8 cellular contexts compared by ENCODE assay signal in genomic region chr12:4383304-4383865, GRCh38. TPM values are rescaled to one million over a fixed set of nuclear protein-coding genes. Genes with fewer than 3 reads are reported as not detected.
DNase-seq lines count a peak whose midpoint lies in the region; ATAC-seq and TF ChIP-seq lines count a peak whose summit lies in the region.

No MANE protein-coding gene starts in this region.

- no peaks in the 10 kb centered on the region for H3K4me1 Mint-ChIP-seq in CD8-positive, alpha-beta memory T cell

- TF ChIP-seq CTCF in BE2C (IDR thresholded peaks at IDR 0.05; ENCODE audit: low read depth, low read length) (peak; percentile 29), GM13976 (IDR thresholded peaks at IDR 0.05; ENCODE audit: borderline replicate concordance, control extremely low read depth, extremely low read depth, insufficient read depth, missing control alignments) (peak; percentile 41), OCI-LY3 (IDR thresholded peaks at IDR 0.05; ENCODE audit: low read depth, low read length) (peak; percentile 52)

- H3K4me3 Mint-ChIP-seq in CD8-positive, alpha-beta memory T cell = no peak overlapping the region

- peaks cover 18% of the 10 kb centered on the region for H3K27me3 ChIP-seq in BE2C
- H3K27me3 ChIP-seq in OCI-LY3 (ENCODE audit: low read depth, low read length) = peaks cover 10% of the 10 kb centered on the region
- peaks cover 11% of the 10 kb centered on the region for H3K27me3 ChIP-seq in CD8-positive, alpha-beta memory T cell (ENCODE audit: insufficient read depth, low read length, poor library complexity, severe bottlenecking)

- no peak overlapping the region for H3K27ac ChIP-seq in OCI-LY3 (ENCODE audit: low read length)
- no peak overlapping the region for H3K27ac ChIP-seq in CD8-positive, alpha-beta memory T cell (ENCODE audit: low read depth, low read length)

- H3K36me3 ChIP-seq in BE2C = no peaks in the 10 kb centered on the region
- no peaks in the 10 kb centered on the region for H3K36me3 ChIP-seq in OCI-LY3 (replicated peaks; ENCODE audit: low read depth, low read length)
- no peaks in the 10 kb centered on the region for H3K36me3 ChIP-seq in CD8-positive, alpha-beta memory T cell (ENCODE audit: insufficient read depth, low read length)

- ATAC-seq in left ventricle myocardium superior = no peak
- no peak for ATAC-seq in activated CD4-positive, CD25-positive, alpha-beta regulatory T cell treated with anti-CD3 and anti-CD28 coated beads, Interleukin-2, amount 50 U/mL, for 24 hours

- no peak overlapping the region for H3K4me2 ChIP-seq in OCI-LY3 (ENCODE audit: low read length)

- H3K27me3 Mint-ChIP-seq in CD8-positive, alpha-beta memory T cell = peaks cover 1 to 23% of the 10 kb centered on the region in 2 donors

- no peak overlapping the region for H2AFZ ChIP-seq in OCI-LY3 (ENCODE audit: low read depth, low read length)

- no peaks in the 10 kb centered on the region for H3K36me3 Mint-ChIP-seq in CD8-positive, alpha-beta memory T cell

- H3K9me3 Mint-ChIP-seq in CD8-positive, alpha-beta memory T cell = no peaks in the 10 kb centered on the region

- H3K4me3 ChIP-seq in BE2C (ENCODE audit: low read depth, low read length) (no peak overlapping the region), OCI-LY3 (ENCODE audit: low read length) (no peak overlapping the region)
- no peak overlapping the region for H3K4me3 ChIP-seq in CD8-positive, alpha-beta memory T cell (ENCODE audit: low read length)

- POLR2A ChIA-PET in CD8-positive, alpha-beta memory T cell (lab: Charles Lee) = no interaction called here

- DNase-seq in BE2C (no peak), GM13976 (ENCODE audit: low spot score) (peak; percentile 48), iPS DF 19.7 (ENCODE audit: low read depth, low spot score) (peak; percentile 63), left ventricle myocardium superior (no peak), amygdala (lab: John Stamatoyannopoulos, UW) (no peak)
- no peak for DNase-seq in CD8-positive, alpha-beta memory T cell

- H3K79me2 ChIP-seq in OCI-LY3 (ENCODE audit: low read length) = no peaks in the 10 kb centered on the region

- H4K20me1 ChIP-seq in OCI-LY3 (ENCODE audit: insufficient read depth, low read length) = no peaks in the 10 kb centered on the region

- intact Hi-C loops in left ventricle myocardium superior (cut with micrococcal nuclease) = no loop called here

- in situ Hi-C loops in GM13976 (cut with MboI; ENCODE audit: low sequenced_read_pairs, unreplicated experiment) = no loop called here

- CTCF ChIA-PET in CD8-positive, alpha-beta memory T cell (lab: Charles Lee) = no interaction called here

- no peak overlapping the region for H3K9ac ChIP-seq in OCI-LY3 (ENCODE audit: low read length)

- no peaks in the 10 kb centered on the region for H3K9me3 ChIP-seq in BE2C
- no peaks in the 10 kb centered on the region for H3K9me3 ChIP-seq in OCI-LY3 (ENCODE audit: insufficient read depth, low read length)
- no peaks in the 10 kb centered on the region for H3K9me3 ChIP-seq in CD8-positive, alpha-beta memory T cell (ENCODE audit: low read length)

- H3K4me1 ChIP-seq in BE2C (no peaks in the 10 kb centered on the region), OCI-LY3 (ENCODE audit: low read length) (no peaks in the 10 kb centered on the region)
- no peaks in the 10 kb centered on the region for H3K4me1 ChIP-seq in CD8-positive, alpha-beta memory T cell (ENCODE audit: insufficient read depth, low read length)

- no peak overlapping the region for H3K27ac Mint-ChIP-seq in CD8-positive, alpha-beta memory T cell

RNA-seq across cellular contexts. Expression of gene FGF23, which starts 3.9 kb away (rescaled TPM):
- not detected for polyA plus RNA-seq in BE2C (2012; ENCODE audit: insufficient read depth, insufficient read length, low read depth)
- total RNA-seq in left ventricle myocardium superior = not detected
- not detected for total RNA-seq in CD8-positive, alpha-beta memory T cell
- not detected for polyA plus RNA-seq in CD8-positive, alpha-beta memory T cell

Comparison
In these comparisons a context has a peak if more than half of its experiments do, and no peak if none do; other contexts are left out.
1. DNase-seq: peak in GM13976 (single experiment) and iPS DF 19.7 (single experiment); none in BE2C (single experiment), left ventricle myocardium superior (single experiment), amygdala (0 of 56) and CD8-positive, alpha-beta memory T cell (0 of 5).
2. Peak in every context shown above with its lines, with median percentiles within 50 percentile points of each other: CTCF ChIP-seq.